ENCODE assay signal across 22 cellular contexts in genomic region chr10:5968681-5969453, GRCh38. TPM values are rescaled to one million over a fixed set of nuclear protein-coding genes. Genes with fewer than 3 reads are reported as not detected.
DNase-seq lines count a peak whose midpoint lies in the region; ATAC-seq, FAIRE-seq and TF ChIP-seq lines count a peak whose summit lies in the region.
"Had no signal": no experiment of that assay in that cellular context is flagged by ENCODE, and none has a peak within 500 bp of the region (broad histone marks: within the 10 kb centered on the region; RNA-seq: fewer than 3 reads in every experiment).

No MANE protein-coding gene starts in this region.

- H3K9me3 Mint-ChIP-seq in Calu3 (ENCODE audit: low read depth, unreplicated experiment), result no peaks in the 10 kb centered on the region
- H3K9me3 Mint-ChIP-seq: activated B cell treated with CpG ODN at 0.5 μM for 24 hours; activated naive CD8-positive, alpha-beta T cell treated with anti-CD3 and anti-CD28 coated beads, Interleukin-2, amount 50 U/mL, for 24 hours; dendritic cell treated with granulocyte-macrophage colony-stimulating factor and Interleukin-4, amounts not matched to agents 40 ng/mL and 50 ng/mL, for 4 days; memory B cell; naive thymus-derived CD4-positive, alpha-beta T cell had no signal

- FAIRE-seq in kidney (lab: Jason Lieb, UNC), result peak; percentile 75
- FAIRE-seq: bronchial epithelial cell, islet of Langerhans had no signal

- DNase-seq in Calu3 (peak; percentile 76), HuH-7.5 (ENCODE audit: low spot score) (peak; percentile 75), kidney (no peak), retina (peak; percentile 29), GM13976 (ENCODE audit: low spot score) (no peak), NCI-H524 treated with DMSO at 0.1 percent for 48 hours (lab: John Stamatoyannopoulos, UW) (no peak)
- DNase-seq: activated B cell treated with CpG ODN at 0.5 μM for 24 hours; activated effector memory CD4-positive, alpha-beta T cell treated with Interleukin-2 at 50 U/mL for 16 hours; activated naive CD8-positive, alpha-beta T cell treated with anti-CD3 and anti-CD28 coated beads, Interleukin-2, amount 50 U/mL, for 24 hours; NCI-H2029 treated with DMSO at 0.1 percent for 48 hours; psoas muscle; Right ventricle myocardium superior had no signal

- H3K4me3 ChIP-seq in kidney (ENCODE audit: low read length in 2 of 2), result no peak overlapping the region
- H3K4me3 ChIP-seq: hepatocyte, psoas muscle, thoracic aorta had no signal

- no TSS peak for BruUV-seq in Calu3 (replicated peaks; lab: Mats Ljungman, UMichigan)

- no peaks in the 10 kb centered on the region for H3K9me3 ChIP-seq in kidney (ENCODE audit: control insufficient read depth in 1 of 2, low read length in 2 of 2)
- H3K9me3 ChIP-seq: Caco-2, psoas muscle, thoracic aorta had no signal

- H3K4me3 Mint-ChIP-seq in Calu3 (ENCODE audit: low read depth, unreplicated experiment), result no peak overlapping the region
- H3K4me3 Mint-ChIP-seq: activated B cell treated with CpG ODN at 0.5 μM for 24 hours; activated naive CD8-positive, alpha-beta T cell treated with anti-CD3 and anti-CD28 coated beads, Interleukin-2, amount 50 U/mL, for 24 hours; B cell; dendritic cell treated with granulocyte-macrophage colony-stimulating factor and Interleukin-4, amounts not matched to agents 40 ng/mL and 50 ng/mL, for 4 days; memory B cell; naive thymus-derived CD4-positive, alpha-beta T cell had no signal

- no peak for TF ChIP-seq CTCF in Calu3 (IDR thresholded peaks at IDR 0.05; ENCODE audit: unreplicated experiment)
- TF ChIP-seq CTCF in kidney (IDR thresholded peaks at IDR 0.05; ENCODE audit: borderline replicate concordance, extremely low read depth, insufficient read depth), result no peak
- no peak for TF ChIP-seq CTCF in GM13976 (IDR thresholded peaks at IDR 0.05; ENCODE audit: borderline replicate concordance, control extremely low read depth, extremely low read depth, insufficient read depth, missing control alignments)

- intact Hi-C loops in Calu3 (cut with micrococcal nuclease; ENCODE audit: unreplicated experiment), result no loop called here
- intact Hi-C loops in kidney (cut with DNase I), result no loop called here

- H3K4me1 Mint-ChIP-seq in Calu3 (ENCODE audit: low read depth, unreplicated experiment), result peaks cover 64% of the 10 kb centered on the region

- H3K27ac ChIP-seq in kidney (ENCODE audit: low read depth in 2 of 2, low read length in 2 of 2), result no peak overlapping the region
- H3K27ac ChIP-seq: hepatocyte, psoas muscle, thoracic aorta had no signal

- peaks cover 0 to 3% of the 10 kb centered on the region in 2 donors for H3K4me1 ChIP-seq in kidney (ENCODE audit: control insufficient read depth in 1 of 2, insufficient read depth in 1 of 2, low read depth in 1 of 2, low read length in 2 of 2)
- H3K4me1 ChIP-seq: psoas muscle had no signal

- CTCF ChIA-PET in Calu3 (lab: Charles Lee), result no interaction called here

- peak overlapping the region; percentile 61 for H3K27ac Mint-ChIP-seq in Calu3 (ENCODE audit: unreplicated experiment)
- H3K27ac Mint-ChIP-seq: activated B cell treated with CpG ODN at 0.5 μM for 24 hours; activated naive CD8-positive, alpha-beta T cell treated with anti-CD3 and anti-CD28 coated beads, Interleukin-2, amount 50 U/mL, for 24 hours; B cell; dendritic cell treated with granulocyte-macrophage colony-stimulating factor and Interleukin-4, amounts not matched to agents 40 ng/mL and 50 ng/mL, for 4 days had no signal

- H3K36me3 Mint-ChIP-seq in Calu3 (ENCODE audit: insufficient read depth, unreplicated experiment), result peaks cover 29% of the 10 kb centered on the region

- in situ Hi-C loops in GM13976 (cut with MboI; ENCODE audit: low sequenced_read_pairs, unreplicated experiment), result no loop called here

- H3K36me3 ChIP-seq in kidney (ENCODE audit: control insufficient read depth in 1 of 2, insufficient read depth in 2 of 2, low read length in 2 of 2), result no peaks in the 10 kb centered on the region
- H3K36me3 ChIP-seq: thoracic aorta had no signal

- no peaks in the 10 kb centered on the region for H3K27me3 Mint-ChIP-seq in Calu3 (ENCODE audit: unreplicated experiment)
- H3K27me3 Mint-ChIP-seq: activated B cell treated with CpG ODN at 0.5 μM for 24 hours; activated naive CD8-positive, alpha-beta T cell treated with anti-CD3 and anti-CD28 coated beads, Interleukin-2, amount 50 U/mL, for 24 hours; B cell; dendritic cell treated with granulocyte-macrophage colony-stimulating factor and Interleukin-4, amounts not matched to agents 40 ng/mL and 50 ng/mL, for 4 days; memory B cell; naive thymus-derived CD4-positive, alpha-beta T cell had no signal

- ATAC-seq in GM19463 (IDR thresholded peaks at IDR 0.05; ENCODE audit: unreplicated experiment), result no peak
- ATAC-seq: naive thymus-derived CD4-positive, alpha-beta T cell; psoas muscle had no signal

- no peak overlapping the region for H3K9ac ChIP-seq in kidney (ENCODE audit: low read length in 2 of 2)

RNA-seq across cellular contexts. Expression of gene IL15RA, which starts 8.5 kb away (rescaled TPM):
- total RNA-seq in Calu3 (2022) (28.6 and 42.4 TPM in 2 replicates), kidney (13.9 TPM)
- polyA plus RNA-seq in kidney (ENCODE audit: insufficient read depth, low read depth, low replicate concordance), result 6.8 TPM

Comparison
In these comparisons a context has a peak if more than half of its experiments do, and no peak if none do; other contexts are left out.
1. DNase-seq: peak in Calu3 (single experiment), HuH-7.5 (single experiment) and retina (single experiment); none in kidney (single experiment), GM13976 (single experiment) and NCI-H524 treated with DMSO at 0.1 percent for 48 hours (single experiment).